Comparison of ENCODE assay signal across 14 cellular contexts in the genomic region with DNA sequence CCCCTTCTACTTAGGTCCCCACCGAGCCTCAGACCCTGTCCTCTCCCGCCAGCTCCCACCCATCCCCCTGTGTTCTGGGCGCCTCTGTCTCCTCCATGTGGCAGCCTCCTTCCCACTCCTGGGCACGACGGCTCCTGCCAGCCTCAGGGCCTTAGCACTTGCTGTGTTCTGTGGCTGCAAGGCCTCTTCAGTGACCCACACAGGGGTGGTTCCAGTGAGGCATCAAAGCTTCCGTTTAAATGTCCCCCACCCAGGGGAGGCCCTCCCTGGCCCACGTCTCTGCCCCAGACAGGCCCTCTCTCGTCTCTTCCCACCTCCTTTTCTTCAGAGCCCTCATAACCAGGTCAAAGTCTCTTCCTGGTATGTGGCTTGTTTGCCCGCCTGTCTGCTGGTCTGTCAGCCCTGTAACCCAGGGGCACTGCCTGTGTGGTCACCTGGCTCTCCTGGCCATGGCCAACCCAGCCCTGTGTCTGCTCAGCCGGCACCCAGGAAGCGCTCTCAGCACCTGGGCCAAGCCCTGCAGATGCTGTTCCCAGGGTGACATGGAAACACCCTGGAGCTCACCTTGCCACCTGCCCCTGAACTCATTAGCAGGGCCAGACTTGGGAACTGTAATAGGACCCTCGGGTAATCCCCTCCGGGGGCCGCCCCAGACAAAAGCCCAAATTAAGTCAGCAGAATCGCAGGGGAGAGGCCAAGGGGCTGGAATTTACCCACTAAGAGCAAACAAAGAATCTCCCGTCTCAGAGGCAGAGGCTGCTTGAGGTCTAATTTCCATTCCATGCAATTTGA. TPM values are rescaled to one million over a fixed set of nuclear protein-coding genes. Genes with fewer than 3 reads are reported as not detected.
DNase-seq lines count a peak whose midpoint lies in the region; ATAC-seq and TF ChIP-seq lines count a peak whose summit lies in the region.
"Had no signal": no experiment of that assay in that cellular context is flagged by ENCODE, and none has a peak within 500 bp of the region (broad histone marks: within the 10 kb centered on the region; RNA-seq: fewer than 3 reads in every experiment).

No MANE protein-coding gene starts in this region.

- H3K27me3 Mint-ChIP-seq in endodermal cell (ENCODE audit: insufficient read depth) = no peaks in the 10 kb centered on the region
- H3K27me3 Mint-ChIP-seq in stimulated activated naive B cell treated with anti-CD40 and anti-IgM and Interleukin-4, amounts not matched to agents 10 μg/mL and 1 μg/mL and 100 μg/mL, for 72 hours = peaks cover 22 to 42% of the 10 kb centered on the region in 2 donors

- H3K9ac ChIP-seq in endodermal cell (ENCODE audit: extremely low read depth, low read length, poor library complexity, severe bottlenecking) = peak overlapping the region; percentile 26

- peak overlapping the region; percentile 41 for H3K4me3 Mint-ChIP-seq in endodermal cell
- no peak overlapping the region for H3K4me3 Mint-ChIP-seq in stimulated activated naive B cell treated with anti-CD40 and anti-IgM and Interleukin-4, amounts not matched to agents 10 μg/mL and 1 μg/mL and 100 μg/mL, for 72 hours

- H3K4me1 ChIP-seq in right atrium auricular region (no peaks in the 10 kb centered on the region), endodermal cell (ENCODE audit: control insufficient read depth, insufficient read depth, low read length) (peaks cover 9% of the 10 kb centered on the region), vagina (no peaks in the 10 kb centered on the region)
- H3K4me1 ChIP-seq: thyroid gland had no signal

- in situ Hi-C loops in brain microvascular endothelial cell (cut with HindIII; ENCODE audit: low pct_ligation_motif_present, low sequenced_read_pairs) = no loop called here

- TF ChIP-seq POLR2A in vagina (IDR thresholded peaks at IDR 0.05) = no peak

- ATAC-seq in Right ventricle myocardium superior (ENCODE audit: poor library complexity) = no peak
- no peak for ATAC-seq in stimulated activated naive B cell treated with anti-CD40 and anti-IgM and Interleukin-4, amounts not matched to agents 10 μg/mL and 1 μg/mL and 100 μg/mL, for 72 hours (replicated peaks)

- H3K36me3 ChIP-seq in right atrium auricular region (no peaks in the 10 kb centered on the region), endodermal cell (ENCODE audit: control insufficient read depth, insufficient read depth, low read length) (no peaks in the 10 kb centered on the region), vagina (no peaks in the 10 kb centered on the region), brain microvascular endothelial cell (replicated peaks) (no peaks in the 10 kb centered on the region)
- H3K36me3 ChIP-seq: thyroid gland had no signal

- no peaks in the 10 kb centered on the region for H3K9me3 ChIP-seq in right atrium auricular region
- H3K9me3 ChIP-seq in endodermal cell (ENCODE audit: control insufficient read depth, low read length) = no peaks in the 10 kb centered on the region
- H3K9me3 ChIP-seq in vagina = no peaks in the 10 kb centered on the region
- H3K9me3 ChIP-seq: thyroid gland had no signal

- no peaks in the 10 kb centered on the region for H3K9me3 Mint-ChIP-seq in endodermal cell
- H3K9me3 Mint-ChIP-seq in stimulated activated naive B cell treated with anti-CD40 and anti-IgM and Interleukin-4, amounts not matched to agents 10 μg/mL and 1 μg/mL and 100 μg/mL, for 72 hours = no peaks in the 10 kb centered on the region

- peaks cover 20% of the 10 kb centered on the region for H3K4me1 Mint-ChIP-seq in endodermal cell
- peaks cover 9 to 13% of the 10 kb centered on the region in 2 donors for H3K4me1 Mint-ChIP-seq in stimulated activated naive B cell treated with anti-CD40 and anti-IgM and Interleukin-4, amounts not matched to agents 10 μg/mL and 1 μg/mL and 100 μg/mL, for 72 hours

- no peak overlapping the region for H3K4me3 ChIP-seq in right atrium auricular region
- H3K4me3 ChIP-seq in endodermal cell (ENCODE audit: low read length) = no peak overlapping the region
- no peak overlapping the region for H3K4me3 ChIP-seq in vagina
- no peak overlapping the region for H3K4me3 ChIP-seq in brain microvascular endothelial cell (ENCODE audit: low read depth, low read length)
- H3K4me3 ChIP-seq: thyroid gland had no signal

- WGBS in endodermal cell (ENCODE audit: insufficient coverage in 1 of 2, insufficient read length in 1 of 2), 2 experiments = 49 to 61% methylated on average over 8 to 16 of the region's 16 CpGs

- H3K27me3 ChIP-seq in right atrium auricular region (no peaks in the 10 kb centered on the region), endodermal cell (ENCODE audit: control insufficient read depth, insufficient read depth, low read length, poor library complexity, severe bottlenecking) (no peaks in the 10 kb centered on the region), vagina (no peaks in the 10 kb centered on the region), brain microvascular endothelial cell (replicated peaks) (peaks cover 15% of the 10 kb centered on the region)
- H3K27me3 ChIP-seq: thyroid gland had no signal

- no peaks in the 10 kb centered on the region for H3K36me3 Mint-ChIP-seq in endodermal cell (ENCODE audit: low read depth)
- no peaks in the 10 kb centered on the region for H3K36me3 Mint-ChIP-seq in stimulated activated naive B cell treated with anti-CD40 and anti-IgM and Interleukin-4, amounts not matched to agents 10 μg/mL and 1 μg/mL and 100 μg/mL, for 72 hours

- no peak for TF ChIP-seq CTCF in right atrium auricular region (IDR thresholded peaks at IDR 0.05)
- TF ChIP-seq CTCF in endodermal cell (conservative IDR thresholded peaks at IDR 0.05) = no peak
- no peak for TF ChIP-seq CTCF in vagina (IDR thresholded peaks at IDR 0.05)
- no peak for TF ChIP-seq CTCF in brain microvascular endothelial cell (IDR thresholded peaks at IDR 0.05; ENCODE audit: low read depth, low read length, missing control alignments)

- peak overlapping the region; percentile 92 for H3K27ac Mint-ChIP-seq in endodermal cell
- H3K27ac Mint-ChIP-seq in stimulated activated naive B cell treated with anti-CD40 and anti-IgM and Interleukin-4, amounts not matched to agents 10 μg/mL and 1 μg/mL and 100 μg/mL, for 72 hours = peak overlapping the region; percentile 16

- H3K27ac ChIP-seq in right atrium auricular region (no peak overlapping the region), endodermal cell (ENCODE audit: low read depth, low read length) (peak overlapping the region; percentile 81), vagina (no peak overlapping the region), brain microvascular endothelial cell (no peak overlapping the region)
- H3K27ac ChIP-seq: HL-60, thyroid gland had no signal

- DNase-seq in Right ventricle myocardium superior (peak; percentile 13), right atrium auricular region (ENCODE audit: low spot score) (no peak), NCI-H2171 treated with DMSO at 0.1 percent for 48 hours (lab: John Stamatoyannopoulos, UW) (peak; percentile 94), endodermal cell (peak; percentile 87), vagina (ENCODE audit: extremely low spot score in 2 of 2) (no peak), activated gamma-delta T cell (lab: John Stamatoyannopoulos, UW) (no peak), brain microvascular endothelial cell (no peak)
- no peak for DNase-seq in stimulated activated naive B cell treated with anti-CD40 and anti-IgM and Interleukin-4, amounts not matched to agents 10 μg/mL and 1 μg/mL and 100 μg/mL, for 72 hours
- DNase-seq: NCI-H2227 treated with DMSO at 0.1 percent for 48 hours had no signal

- intact Hi-C loops in Right ventricle myocardium superior (cut with DNase I) = no loop called here
- intact Hi-C loops in vagina (cut with DNase I) = no loop called here

RNA-seq across cellular contexts. Expression of a gene that starts 33.7 kb away (rescaled TPM):
- total RNA-seq in Right ventricle myocardium superior (not detected), right atrium auricular region (under 1 TPM in 1 of 2 donors, not detected in 1; 0.16 TPM), endodermal cell (not detected), vagina (not detected)
- 0.11 TPM for polyA plus RNA-seq in endodermal cell (2013, experiment 1 of 2)
- not detected for polyA plus RNA-seq in endodermal cell (2013, experiment 2 of 2)
- total RNA-seq: activated CD8-positive, alpha-beta memory T cell treated with anti-CD3 and anti-CD28 coated beads for 36 hours; aorta; thyroid gland had no signal
- polyA plus RNA-seq: aorta, esophagus had no signal

RNA-seq across cellular contexts. Expression of a gene that starts 52.5 kb away (rescaled TPM):
- total RNA-seq in Right ventricle myocardium superior = 16.4 TPM
- total RNA-seq in right atrium auricular region = 10 to 100 TPM; 20.3 to 29.3 TPM
- total RNA-seq in endodermal cell = 10 to 100 TPM; 56.4 to 58.4 TPM
- 28.9 TPM for polyA plus RNA-seq in endodermal cell (2013, experiment 1 of 2)
- polyA plus RNA-seq in endodermal cell (2013, experiment 2 of 2) = 28.8 TPM
- total RNA-seq in vagina = 25.0 TPM

Comparison
In these comparisons a context has a peak if more than half of its experiments do, and no peak if none do; other contexts are left out.
1. DNase-seq: peak in Right ventricle myocardium superior (single experiment), NCI-H2171 treated with DMSO at 0.1 percent for 48 hours (single experiment) and endodermal cell (single experiment); none in right atrium auricular region (single experiment), stimulated activated naive B cell treated with anti-CD40 and anti-IgM and Interleukin-4, amounts not matched to agents 10 μg/mL and 1 μg/mL and 100 μg/mL, for 72 hours (single experiment), vagina (0 of 2), activated gamma-delta T cell (single experiment) and brain microvascular endothelial cell (single experiment).